In the genomic region with DNA sequence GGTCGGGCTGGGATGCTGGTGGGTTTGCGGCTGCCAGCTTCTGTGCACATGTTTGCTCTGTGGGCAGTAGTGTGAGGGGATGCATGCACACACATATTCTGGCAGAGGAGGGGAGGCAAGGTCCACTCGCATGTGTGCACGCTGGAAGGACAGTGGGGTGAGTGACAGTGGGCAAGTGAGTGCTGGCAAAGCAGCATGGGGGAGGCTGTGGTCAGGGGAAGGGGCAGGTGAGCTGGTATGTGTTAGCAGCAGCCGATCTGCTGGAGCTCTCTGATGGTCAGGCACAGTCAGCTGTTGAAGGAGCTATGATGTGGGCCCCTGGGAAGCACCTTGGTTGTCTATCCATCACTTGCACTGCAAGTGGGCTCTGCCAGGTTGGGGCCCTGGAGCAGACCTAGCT, we compare ENCODE assay signal across 19 cellular contexts.
DNase-seq lines count a peak whose midpoint lies in the region; ATAC-seq, FAIRE-seq and TF ChIP-seq lines count a peak whose summit lies in the region.
"Had no signal": no experiment of that assay in that cellular context is flagged by ENCODE, and none has a peak within 500 bp of the region (broad histone marks: within the 10 kb centered on the region; RNA-seq: fewer than 3 reads in every experiment).

No MANE protein-coding gene starts in this region.

- DNase-seq in left ventricle myocardium superior (peak; percentile 18), cardiac septum (ENCODE audit: low spot score) (no peak), kidney (peak; percentile 51), neuronal stem cell (ENCODE audit: low spot score) (no peak), NCI-H2196 (lab: John Stamatoyannopoulos, UW; ENCODE audit: unreplicated experiment) (no peak), BE2C (no peak)
- DNase-seq: 8988T; Calu3; CD8-positive, alpha-beta T cell; DMS 273 treated with DMSO at 0.1 percent for 48 hours; DMS53; DND-41; EL; GM23248; HCEC 1CT had no signal

- H3K18ac ChIP-seq in neuronal stem cell (ENCODE audit: low read length): peak overlapping the region; percentile 35

- no peak overlapping the region for H2AFZ ChIP-seq in neuronal stem cell (ENCODE audit: low read length)
- H2AFZ ChIP-seq: GM23248 had no signal

- no peak overlapping the region for H2BK5ac ChIP-seq in neuronal stem cell (ENCODE audit: low read length)

- H3K4me2 ChIP-seq in neuronal stem cell (ENCODE audit: insufficient read depth, low read length, poor library complexity, severe bottlenecking): no peak overlapping the region
- H3K4me2 ChIP-seq: BLaER1 treated with 17β-estradiol and CSF1 and Interleukin-3, amounts not matched to agents 10 nM and 100 nM had no signal

- no peak overlapping the region for H2AK5ac ChIP-seq in neuronal stem cell (ENCODE audit: low read depth, low read length)

- no peaks in the 10 kb centered on the region for H3K79me1 ChIP-seq in neuronal stem cell (ENCODE audit: low read depth, low read length)

- H2BK120ac ChIP-seq in neuronal stem cell (ENCODE audit: low read depth, low read length): no peak overlapping the region

- H3K14ac ChIP-seq in neuronal stem cell (ENCODE audit: low read length): peak overlapping the region; percentile 32

- no peak overlapping the region for H2BK15ac ChIP-seq in neuronal stem cell (ENCODE audit: low read length)

- H3K23ac ChIP-seq in neuronal stem cell (ENCODE audit: low read depth, low read length, poor library complexity): no peak overlapping the region

- no peak overlapping the region for H3K4ac ChIP-seq in neuronal stem cell (ENCODE audit: low read length)

- TF ChIP-seq CTCF in kidney (IDR thresholded peaks at IDR 0.05; ENCODE audit: borderline replicate concordance, extremely low read depth, insufficient read depth) (no peak), BE2C (IDR thresholded peaks at IDR 0.05; ENCODE audit: low read depth, low read length) (no peak)

- no peak for FAIRE-seq in kidney (lab: Jason Lieb, UNC)
- FAIRE-seq: GM12878 had no signal

- intact Hi-C loops in left ventricle myocardium superior (cut with micrococcal nuclease) (no loop called here), cardiac septum (cut with DNase I) (no loop called here), kidney (cut with DNase I) (no loop called here)

- no CpG with 5 or more reads among the region's 5 CpGs for WGBS in neuronal stem cell (ENCODE audit: extremely low coverage in 2 of 2, insufficient read length in 2 of 2, insufficient replicate concordance in 1 of 2), 2 donors

- peak overlapping the region; percentile 52 for H4K8ac ChIP-seq in neuronal stem cell (ENCODE audit: low read depth, low read length)

- H3K27ac ChIP-seq in kidney (ENCODE audit: low read depth in 2 of 2, low read length in 2 of 2) (no peak overlapping the region), neuronal stem cell (replicated peaks; ENCODE audit: low read length) (no peak overlapping the region)
- H3K27ac ChIP-seq: BLaER1 treated with 17β-estradiol and CSF1 and Interleukin-3, amounts not matched to agents 10 nM and 100 nM; GM23248; HL-60 had no signal

- H3K4me1 ChIP-seq in kidney (ENCODE audit: control insufficient read depth in 1 of 2, insufficient read depth in 1 of 2, low read depth in 1 of 2, low read length in 2 of 2) (no peaks in the 10 kb centered on the region), neuronal stem cell (ENCODE audit: control insufficient read depth in 2 of 2, insufficient read depth in 1 of 2, low read depth in 1 of 2, low read length in 2 of 2) (no peaks in the 10 kb centered on the region), BE2C (no peaks in the 10 kb centered on the region)
- H3K4me1 ChIP-seq: BLaER1 treated with 17β-estradiol and CSF1 and Interleukin-3, amounts not matched to agents 10 nM and 100 nM had no signal

- no peak for ATAC-seq in left ventricle myocardium superior
- no peak for ATAC-seq in GM21360 (IDR thresholded peaks at IDR 0.05; ENCODE audit: unreplicated experiment)
- ATAC-seq: CD8-positive, alpha-beta T cell; GM12878 had no signal

- H2BK12ac ChIP-seq in neuronal stem cell (ENCODE audit: low read length): no peak overlapping the region

- no peaks in the 10 kb centered on the region for H3K36me3 ChIP-seq in kidney (ENCODE audit: control insufficient read depth in 1 of 2, insufficient read depth in 2 of 2, low read length in 2 of 2)
- no peaks in the 10 kb centered on the region for H3K36me3 ChIP-seq in neuronal stem cell (replicated peaks in 1 of 2; ENCODE audit: control insufficient read depth in 2 of 2, insufficient read depth in 2 of 2, low read length in 2 of 2)
- no peaks in the 10 kb centered on the region for H3K36me3 ChIP-seq in BE2C
- H3K36me3 ChIP-seq: BLaER1 treated with 17β-estradiol and CSF1 and Interleukin-3, amounts not matched to agents 10 nM and 100 nM had no signal

- H3K9me3 ChIP-seq in kidney (ENCODE audit: control insufficient read depth in 1 of 2, low read length in 2 of 2): peaks cover 2 to 5% of the 10 kb centered on the region in 2 donors
- H3K9me3 ChIP-seq in neuronal stem cell (replicated peaks in 1 of 2; ENCODE audit: control insufficient read depth in 2 of 2, insufficient read depth in 1 of 2, low read depth in 1 of 2, low read length in 2 of 2): peaks cover 3 to 4% of the 10 kb centered on the region in 2 donors
- no peaks in the 10 kb centered on the region for H3K9me3 ChIP-seq in BE2C

- no peak overlapping the region for H3K4me3 ChIP-seq in kidney (ENCODE audit: low read length in 2 of 2)
- peak overlapping the region in 1 of 2 donors; percentile 50 for H3K4me3 ChIP-seq in neuronal stem cell (ENCODE audit: low read length in 2 of 2)
- H3K4me3 ChIP-seq in BE2C (ENCODE audit: low read depth, low read length): no peak overlapping the region
- H3K4me3 ChIP-seq: BLaER1 treated with 17β-estradiol and CSF1 and Interleukin-3, amounts not matched to agents 10 nM and 100 nM; GM12878; GM23248 had no signal

- H3K27me3 ChIP-seq in neuronal stem cell (ENCODE audit: control insufficient read depth in 3 of 3, insufficient read depth in 3 of 3, low read depth in 1 of 3, low read length in 3 of 3) (no peaks in the 10 kb centered on the region), BE2C (no peaks in the 10 kb centered on the region)
- H3K27me3 ChIP-seq: BLaER1 treated with 17β-estradiol and CSF1 and Interleukin-3, amounts not matched to agents 10 nM and 100 nM had no signal

- H4K91ac ChIP-seq in neuronal stem cell (ENCODE audit: low read depth, low read length, poor library complexity): no peak overlapping the region

- no peak overlapping the region for H3K9ac ChIP-seq in kidney (ENCODE audit: low read length in 2 of 2)
- H3K9ac ChIP-seq in neuronal stem cell (ENCODE audit: low read depth, low read length, poor library complexity): no peak overlapping the region
- H3K9ac ChIP-seq: BLaER1 treated with 17β-estradiol and CSF1 and Interleukin-3, amounts not matched to agents 10 nM and 100 nM; GM23248 had no signal

Comparison
In these comparisons a context has a peak if more than half of its experiments do, and no peak if none do; other contexts are left out.
1. DNase-seq: peak in left ventricle myocardium superior (single experiment) and kidney (single experiment); none in cardiac septum (single experiment), neuronal stem cell (single experiment), NCI-H2196 (single experiment) and BE2C (single experiment).